Comparison of ENCODE assay signal across 25 cellular contexts in the genomic region with DNA sequence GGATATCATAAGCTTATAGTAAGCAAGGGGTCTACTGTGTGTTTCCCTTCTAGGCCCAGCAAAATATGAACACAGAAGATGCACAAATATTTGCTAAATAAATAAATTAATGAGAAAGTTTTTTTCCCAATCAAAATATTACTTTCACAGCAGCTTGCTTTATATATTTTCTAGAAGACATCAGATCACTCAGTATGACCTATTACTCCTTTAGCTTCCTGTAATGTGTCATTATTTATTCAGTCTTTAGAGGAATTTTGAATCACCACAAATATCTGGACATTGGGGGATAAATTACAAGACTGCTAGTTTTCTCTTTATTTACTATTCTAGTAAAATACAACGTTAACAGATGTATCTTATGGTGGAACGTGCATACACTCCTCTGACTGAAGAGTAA.
DNase-seq lines count a peak whose midpoint lies in the region; ATAC-seq, FAIRE-seq and TF ChIP-seq lines count a peak whose summit lies in the region.
"Had no signal": no experiment of that assay in that cellular context is flagged by ENCODE, and none has a peak within 500 bp of the region (broad histone marks: within the 10 kb centered on the region; RNA-seq: fewer than 3 reads in every experiment).

No MANE protein-coding gene starts in this region.

- no peaks in the 10 kb centered on the region for H4K20me1 ChIP-seq in PC-3 (ENCODE audit: low read length)
- H4K20me1 ChIP-seq: BLaER1 treated with 17β-estradiol and CSF1 and Interleukin-3, amounts not matched to agents 10 nM and 100 nM had no signal

- H3K36me3 ChIP-seq in PC-3 (ENCODE audit: low read depth, low read length): no peaks in the 10 kb centered on the region
- no peaks in the 10 kb centered on the region for H3K36me3 ChIP-seq in bronchial epithelial cell (ENCODE audit: control insufficient read depth, insufficient read depth, low read length)
- H3K36me3 ChIP-seq: BE2C; BLaER1 treated with 17β-estradiol and CSF1 and Interleukin-3, amounts not matched to agents 10 nM and 100 nM had no signal

- no peak overlapping the region for H3K4me2 ChIP-seq in PC-3 (ENCODE audit: low read length)
- H3K4me2 ChIP-seq: A549; BLaER1 treated with 17β-estradiol and CSF1 and Interleukin-3, amounts not matched to agents 10 nM and 100 nM had no signal

- H2AFZ ChIP-seq in PC-3 (ENCODE audit: low read length): no peak overlapping the region
- H2AFZ ChIP-seq: GM23248 had no signal

- CTCF ChIA-PET in PC-3 (lab: Charles Lee): no interaction called here

- H3K27ac ChIP-seq in PC-3 (ENCODE audit: low read length): peak overlapping the region; percentile 55
- H3K27ac ChIP-seq: A549; BLaER1 treated with 17β-estradiol and CSF1 and Interleukin-3, amounts not matched to agents 10 nM and 100 nM; GM23248 had no signal

- BruUV-seq in PC-3 (replicated peaks; lab: Mats Ljungman, UMichigan): no TSS peak

- H3F3A ChIP-seq in PC-3 (ENCODE audit: low read length, unreplicated experiment): no peaks in the 10 kb centered on the region

- peaks cover 10% of the 10 kb centered on the region for H3K4me1 ChIP-seq in PC-3 (ENCODE audit: insufficient read depth, low read length)
- H3K4me1 ChIP-seq: A549; BLaER1 treated with 17β-estradiol and CSF1 and Interleukin-3, amounts not matched to agents 10 nM and 100 nM had no signal

- intact Hi-C loops in PC-3 (cut with micrococcal nuclease): no loop called here

- no peak overlapping the region for H3K9ac ChIP-seq in PC-3 (ENCODE audit: low read length)
- H3K9ac ChIP-seq: BLaER1 treated with 17β-estradiol and CSF1 and Interleukin-3, amounts not matched to agents 10 nM and 100 nM; GM23248 had no signal

- H3K79me2 ChIP-seq in PC-3 (ENCODE audit: low read length): no peaks in the 10 kb centered on the region

- H3K4me3 ChIP-seq in PC-3 (ENCODE audit: low read length): no peak overlapping the region
- no peak overlapping the region for H3K4me3 ChIP-seq in bronchial epithelial cell (ENCODE audit: low read depth, low read length)
- H3K4me3 ChIP-seq: A549; BLaER1 treated with 17β-estradiol and CSF1 and Interleukin-3, amounts not matched to agents 10 nM and 100 nM; GM23248 had no signal

- FAIRE-seq in bronchial epithelial cell (lab: Jason Lieb, UNC): no peak
- FAIRE-seq: A549, D721Med, G401.6, GM12892, H1 had no signal

- no peaks in the 10 kb centered on the region for H3K9me3 ChIP-seq in PC-3 (ENCODE audit: low read length)
- H3K9me3 ChIP-seq: A549, BE2C had no signal

- TF ChIP-seq CTCF in PC-3 (conservative IDR thresholded peaks at IDR 0.05; ENCODE audit: low read depth, low read length) (no peak), bronchial epithelial cell (IDR thresholded peaks at IDR 0.05; ENCODE audit: insufficient read depth, low read length, severe bottlenecking) (no peak)

- H3K9me2 ChIP-seq in PC-3 (replicated peaks; ENCODE audit: low read length): no peaks in the 10 kb centered on the region

- POLR2A ChIA-PET in PC-3 (lab: Charles Lee; ENCODE audit: unreplicated experiment): no interaction called here

- ATAC-seq in PC-3: peak; percentile 68
- ATAC-seq in GM21717 (IDR thresholded peaks at IDR 0.05; ENCODE audit: unreplicated experiment): no peak
- no peak for ATAC-seq in HG03039 (IDR thresholded peaks at IDR 0.05; ENCODE audit: unreplicated experiment)
- ATAC-seq: A549 had no signal

- H3K27me3 ChIP-seq in PC-3 (ENCODE audit: low read length) (no peaks in the 10 kb centered on the region), bronchial epithelial cell (ENCODE audit: control insufficient read depth, insufficient read depth, low read length) (no peaks in the 10 kb centered on the region)
- H3K27me3 ChIP-seq: BE2C; BLaER1 treated with 17β-estradiol and CSF1 and Interleukin-3, amounts not matched to agents 10 nM and 100 nM had no signal

- DNase-seq in LHCN-M2 (ENCODE audit: low read depth): peak; percentile 37
- peak; percentile 43 for DNase-seq in PC-3
- peak; percentile 23 for DNase-seq in bronchial epithelial cell (ENCODE audit: low read depth)
- DNase-seq in kidney tubule cell (ENCODE audit: low spot score): peak; percentile 2
- no peak for DNase-seq in NCI-H510A treated with DMSO at 0.1 percent for 48 hours (lab: John Stamatoyannopoulos, UW)
- no peak for DNase-seq in hypothalamus (lab: John Stamatoyannopoulos, UW)
- DNase-seq: 8988T; ACHN; AML-193; BE2C; CD4-positive, alpha-beta T cell; CD8-positive, alpha-beta memory T cell; DMS 273 treated with DMSO at 0.1 percent for 48 hours; DND-41; GM23248; H7; HCEC 1CT had no signal

Comparison
In these comparisons a context has a peak if more than half of its experiments do, and no peak if none do; other contexts are left out.
1. DNase-seq: peak in LHCN-M2 (single experiment), PC-3 (single experiment), bronchial epithelial cell (single experiment) and kidney tubule cell (single experiment); none in NCI-H510A treated with DMSO at 0.1 percent for 48 hours (single experiment) and hypothalamus (0 of 51).